28 cellular contexts compared by ENCODE assay signal in the genomic region with DNA sequence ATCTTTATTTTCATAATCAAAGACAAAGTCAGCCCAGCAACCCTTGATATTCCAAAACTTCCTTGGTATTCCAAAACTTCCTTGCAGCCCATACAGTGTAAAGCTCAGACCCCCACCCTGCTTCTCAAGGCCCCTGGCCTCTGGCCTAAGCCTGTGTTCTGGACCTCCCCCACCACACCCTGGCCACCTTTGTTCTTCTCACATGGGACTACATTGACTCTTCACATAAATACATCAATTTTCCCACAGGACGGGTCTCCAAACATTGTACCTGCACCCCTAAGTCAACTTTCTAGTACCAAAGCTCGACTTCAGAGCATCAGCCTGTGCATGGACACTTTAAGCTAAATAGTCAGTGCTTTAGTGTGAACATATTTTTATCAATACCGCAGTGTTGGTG. TPM values are rescaled to one million over a fixed set of nuclear protein-coding genes. Genes with fewer than 3 reads are reported as not detected.
"Had no signal": no experiment of that assay in that cellular context is flagged by ENCODE, and none has a peak within 500 bp of the region (broad histone marks: within the 10 kb centered on the region; RNA-seq: fewer than 3 reads in every experiment).

No MANE protein-coding gene starts in this region.

- H3K4me1 ChIP-seq: thyroid gland, tibial nerve, transverse colon, uterus, vagina had no signal

- H3K36me3 ChIP-seq: stomach, suprapubic skin, thoracic aorta, thyroid gland, tibial artery, tibial nerve, transverse colon, upper lobe of left lung, upper lobe of right lung, uterus, vagina had no signal

- H3K4me3 ChIP-seq: stomach, suprapubic skin, testis, thoracic aorta, thyroid gland, tibial artery, tibial nerve, transverse colon, upper lobe of left lung, upper lobe of right lung, uterus, vagina had no signal

- H3K27ac ChIP-seq: stomach, suprapubic skin, testis, thoracic aorta, thyroid gland, tibial artery, tibial nerve, transverse colon, upper lobe of left lung, upper lobe of right lung, uterus, vagina had no signal

- H3K27me3 ChIP-seq: testis, thyroid gland, tibial artery, tibial nerve, transverse colon, upper lobe of left lung, upper lobe of right lung, uterus, vagina had no signal

- DNase-seq: stimulated activated CD4-positive, alpha-beta T cell treated with anti-CD3 and anti-CD28 coated beads, Interleukin-2, amount 100 ng/mL, for 48 hours; stimulated activated CD4-positive, alpha-beta T cell treated with anti-CD3 and anti-CD28 coated beads, Interleukin-4, amount 100 ng/mL, for 1 hour; stimulated activated CD4-positive, alpha-beta T cell treated with anti-CD3 and anti-CD28 coated beads, Interleukin-4, amount 100 ng/mL, for 24 hours; stimulated activated CD4-positive, alpha-beta T cell treated with anti-CD3 and anti-CD28 coated beads, Interleukin-4, amount 100 ng/mL, for 4 hours; stimulated activated CD8-positive, alpha-beta memory T cell treated with anti-CD3 and anti-CD28 coated beads, Interleukin-4, amount 100 ng/mL, for 48 hours; stimulated activated naive B cell treated with anti-CD40 and anti-IgM and Interleukin-4, amounts not matched to agents 10 μg/mL and 1 μg/mL and 100 μg/mL, for 72 hours; stimulated activated naive CD4-positive, alpha-beta T cell; stimulated activated naive CD4-positive, alpha-beta T cell treated with Interleukin-2 at 50 U/mL for 16 hours; stimulated activated naive CD8-positive, alpha-beta T cell treated with anti-CD3 and anti-CD28 coated beads, Interleukin-15, amount 100 ng/mL, for 72 hours; stimulated activated naive CD8-positive, alpha-beta T cell treated with anti-CD3 and anti-CD28 coated beads, Interleukin-15, Interleukin-2, amounts not matched to agents 100 U/mL and 50 U/mL, for 24 hours; stomach; substantia nigra; testis; thyroid gland; tibial artery; transverse colon; trophoblast cell; upper lobe of left lung; upper lobe of right lung; uterus had no signal

- H3K9me3 ChIP-seq: testis, thoracic aorta, thyroid gland, transverse colon, vagina had no signal

RNA-seq across cellular contexts. Expression of gene DRGX, which starts 40.7 kb away (rescaled TPM):
- total RNA-seq: stomach, subcutaneous adipose tissue, temporal lobe, testis, thoracic aorta, thyroid gland, tibial nerve, upper lobe of right lung, ureter, vagina had no signal
- polyA plus RNA-seq: stomach had no signal

RNA-seq across cellular contexts. Expression of gene C10orf71, which starts 56.3 kb away (rescaled TPM):
- total RNA-seq: subcutaneous adipose tissue, suprapubic skin, temporal lobe, thyroid gland, upper lobe of left lung, upper lobe of right lung, uterus, vagina had no signal
- polyA plus RNA-seq: stomach, urinary bladder had no signal
